30 cellular contexts compared by ENCODE assay signal in the genomic region with DNA sequence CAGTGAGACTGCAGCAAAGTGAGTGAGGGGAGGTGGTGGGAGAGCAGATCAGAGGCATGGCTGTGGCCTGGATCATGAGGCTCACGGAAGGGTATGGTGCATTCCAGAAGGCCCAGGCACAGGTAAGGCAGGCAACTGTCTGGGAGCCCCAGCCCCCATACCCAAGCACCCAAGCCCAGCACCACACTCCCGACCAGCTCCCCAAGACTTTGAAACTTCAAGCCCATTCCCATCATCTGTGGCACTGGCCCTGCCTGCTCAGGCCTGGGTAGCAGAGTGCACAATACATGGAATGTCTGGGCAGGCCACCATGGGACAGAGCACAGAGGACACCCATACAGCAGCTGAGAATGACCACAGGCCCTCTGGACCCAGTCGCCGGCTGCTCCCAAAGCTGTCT.
"Had no signal": no experiment of that assay in that cellular context is flagged by ENCODE, and none has a peak within 500 bp of the region (broad histone marks: within the 10 kb centered on the region; RNA-seq: fewer than 3 reads in every experiment).

No MANE protein-coding gene starts in this region.

- H3K36me3 Mint-ChIP-seq: immature natural killer cell had no signal

- H3K4me1 ChIP-seq: lower lobe of right lung, pancreas, thyroid gland had no signal

- DNase-seq: dermis blood vessel endothelial cell; effector memory CD8-positive, alpha-beta T cell; erythroblast; hypothalamus; immature natural killer cell; islet precursor cell; kidney glomerular epithelial cell; left colon; left ventricle myocardium superior; lower lobe of right lung; naive B cell; nephron progenitor cell; occipital lobe; pancreas; retina; right lobe of liver; stimulated activated CD4-positive, alpha-beta T cell treated with anti-CD3 and anti-CD28 coated beads, Interleukin-12 subunit alpha, Interleukin-12 subunit beta, amount 100 ng/mL, for 4 hours; stimulated activated CD4-positive, alpha-beta T cell treated with anti-CD3 and anti-CD28 coated beads, Interleukin-1b, Interleukin-23, amount 100 ng/mL, for 48 hours; stimulated activated CD4-positive, alpha-beta T cell treated with anti-CD3 and anti-CD28 coated beads, Interleukin-4, amount 100 ng/mL, for 1 hour; stimulated activated CD8-positive, alpha-beta memory T cell treated with anti-CD3 and anti-CD28 coated beads, Interleukin-4, amount 100 ng/mL, for 48 hours; stimulated activated naive CD4-positive, alpha-beta T cell; stimulated activated naive CD8-positive, alpha-beta T cell treated with anti-CD3 and anti-CD28 coated beads, Interleukin-15, amount 100 ng/mL, for 72 hours; thyroid gland; trophoblast cell had no signal

- H3K4me3 ChIP-seq: coronary artery, lower lobe of right lung, pancreas, right lobe of liver, smooth muscle cell, thyroid gland had no signal

- H3K4me3 Mint-ChIP-seq: effector memory CD8-positive, alpha-beta T cell; immature natural killer cell; memory B cell; naive B cell; nephron progenitor cell; stimulated activated naive CD8-positive, alpha-beta T cell treated with anti-CD3 and anti-CD28 coated beads, Interleukin-15, amount 100 ng/mL, for 72 hours had no signal

- FAIRE-seq: endometrium, frontal cortex, pancreas, urothelium cell line had no signal

- H3K27ac ChIP-seq: coronary artery, lower lobe of right lung, pancreas, right lobe of liver, thyroid gland had no signal

- H3K27ac Mint-ChIP-seq: effector memory CD8-positive, alpha-beta T cell; immature natural killer cell; memory B cell; naive B cell; nephron progenitor cell; stimulated activated naive CD8-positive, alpha-beta T cell treated with anti-CD3 and anti-CD28 coated beads, Interleukin-15, amount 100 ng/mL, for 72 hours had no signal

- H3K9me3 ChIP-seq: pancreas, thyroid gland had no signal

- H3K4me1 Mint-ChIP-seq: immature natural killer cell, memory B cell, naive B cell had no signal

- H3K27me3 ChIP-seq: pancreas, right lobe of liver, thyroid gland had no signal

- ATAC-seq: effector memory CD8-positive, alpha-beta T cell; left colon; left ventricle myocardium superior; lower lobe of right lung; pancreas; stimulated activated naive CD8-positive, alpha-beta T cell treated with anti-CD3 and anti-CD28 coated beads, Interleukin-15, amount 100 ng/mL, for 72 hours had no signal

- H3K36me3 ChIP-seq: lower lobe of right lung, pancreas, right lobe of liver, thyroid gland had no signal

- H3K4me2 ChIP-seq: smooth muscle cell had no signal
